In the genomic region with DNA sequence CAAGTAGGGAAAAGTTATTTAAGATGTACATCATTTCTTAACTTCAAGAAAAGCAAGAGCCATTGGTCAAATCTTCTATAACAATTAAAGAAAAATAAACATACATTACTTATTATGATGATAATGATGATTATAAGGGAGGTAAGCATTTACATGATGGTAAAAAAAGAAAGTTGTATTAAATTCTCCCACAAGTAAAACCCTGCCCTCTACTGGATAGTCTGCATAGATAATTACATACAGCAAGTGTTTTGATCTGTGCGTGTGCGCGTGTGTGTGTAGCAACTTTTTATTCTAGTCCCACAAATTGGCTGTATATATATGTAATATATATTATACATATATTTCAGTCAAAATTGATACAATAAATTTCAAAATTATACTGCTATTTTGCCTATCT, we compare ENCODE assay signal across 8 cellular contexts. TPM values are rescaled to one million over a fixed set of nuclear protein-coding genes. Genes with fewer than 3 reads are reported as not detected.
DNase-seq lines count a peak whose midpoint lies in the region; ATAC-seq and TF ChIP-seq lines count a peak whose summit lies in the region.
"Not testable (repeated sequence)": the region's sequence is repeated elsewhere in the genome, so short reads cannot be mapped to it uniquely, and the experiment has no call there.

No MANE protein-coding gene starts in this region.

- not testable (repeated sequence) for H3K27ac Mint-ChIP-seq in HFFc6

- H3K4me3 ChIP-seq in OCI-LY7 (ENCODE audit: low read depth, low read length, poor library complexity, severe bottlenecking); astrocyte of the spinal cord (ENCODE audit: low read depth, low read length); cardiac muscle cell; right lobe of liver; transverse colon: not testable (repeated sequence)

- H3K4me3 Mint-ChIP-seq in HFFc6, result not testable (repeated sequence)

- not testable (repeated sequence) for H3K27me3 Mint-ChIP-seq in HFFc6 (ENCODE audit: insufficient read depth)

- not testable (repeated sequence) for H3K79me2 ChIP-seq in OCI-LY7 (ENCODE audit: insufficient read depth, low read depth, low read length)

- H3K27me3 ChIP-seq in cardiac muscle cell, right lobe of liver, transverse colon: not testable (repeated sequence)

- H3K36me3 Mint-ChIP-seq in HFFc6 (ENCODE audit: low read depth), result not testable (repeated sequence)

- ATAC-seq in right lobe of liver, result peak in 3 of 4 donors; percentile 29 to 59 (median 47)

- H3K27ac ChIP-seq in 22Rv1; OCI-LY7 (ENCODE audit: low read depth, low read length, poor library complexity, severe bottlenecking); cardiac muscle cell; right lobe of liver; transverse colon: not testable (repeated sequence)

- not testable (repeated sequence) for H3K9me3 ChIP-seq in OCI-LY7 (ENCODE audit: low read length); cardiac muscle cell (ENCODE audit: low read depth); right lobe of liver; transverse colon

- in situ Hi-C loops in astrocyte of the spinal cord (cut with HindIII; ENCODE audit: low sequenced_read_pairs); transverse colon (cut with MboI; ENCODE audit: low pct_ligation_motif_present in 1 of 4, low pct_unique_long_range_greater_than_20kb in 1 of 4, low sequenced_read_pairs in 3 of 4): not testable (repeated sequence)

- H3K36me3 ChIP-seq in OCI-LY7 (ENCODE audit: insufficient read depth, low read length); cardiac muscle cell; right lobe of liver; transverse colon: not testable (repeated sequence)

- not testable (repeated sequence) for H3K9me2 ChIP-seq in OCI-LY7 (ENCODE audit: insufficient read depth, low read length)

- WGBS in right lobe of liver (ENCODE audit: insufficient coverage, low coverage, low lambda C conversion rate, missing lambda C conversion rate), result 68% methylated on average over 3 of the region's 3 CpGs
- 96% methylated on average over 3 of the region's 3 CpGs; no CpG with 5 or more reads in 1 of the 2 donors for WGBS in transverse colon (ENCODE audit: low coverage in 1 of 2), 2 donors

- TF ChIP-seq CTCF in 22Rv1 (IDR thresholded peaks at IDR 0.05) (peak; percentile 44), HFFc6 (IDR thresholded peaks at IDR 0.05) (peak; percentile 73), OCI-LY7 (conservative IDR thresholded peaks at IDR 0.05; ENCODE audit: low read length) (peak; percentile 39; the same call in 1 of the 2 replicates), astrocyte of the spinal cord (IDR thresholded peaks at IDR 0.05; ENCODE audit: low read depth, low read length) (peak; percentile 4), cardiac muscle cell (IDR thresholded peaks at IDR 0.05; ENCODE audit: low read depth, low read length) (peak; percentile 14), right lobe of liver (IDR thresholded peaks at IDR 0.05) (peak in 3 of 4 donors; percentile 24 to 34 (median 32)), transverse colon (IDR thresholded peaks at IDR 0.05) (peak in 3 of 5 experiments; percentile 10 to 26 (median 15))

- POLR2A ChIA-PET in OCI-LY7 (lab: Charles Lee), result not testable (repeated sequence)

- TF ChIP-seq EP300 in transverse colon (IDR thresholded peaks at IDR 0.05; ENCODE audit: low read depth), result not testable (repeated sequence)

- H3K4me1 Mint-ChIP-seq in HFFc6 (ENCODE audit: low read depth), result not testable (repeated sequence)

- CTCF ChIA-PET in OCI-LY7 (lab: Charles Lee; ENCODE audit: unreplicated experiment), result not testable (repeated sequence)

- not testable (repeated sequence) for H3K9me3 Mint-ChIP-seq in HFFc6

- intact Hi-C loops in OCI-LY7 (cut with micrococcal nuclease; ENCODE audit: unreplicated experiment); right lobe of liver (cut with DNase I); transverse colon (cut with DNase I; ENCODE audit: low total_unique reads): not testable (repeated sequence)

- not testable (repeated sequence) for H2AFZ ChIP-seq in OCI-LY7 (ENCODE audit: low read length)

- DNase-seq in HFFc6 (peak; percentile 14), erythroblast (lab: John Stamatoyannopoulos, UW) (peak; percentile 41 to 50)
- DNase-seq in OCI-LY7 (ENCODE audit: low spot score); astrocyte of the spinal cord (ENCODE audit: low read depth, low spot score); cardiac muscle cell (ENCODE audit: low read depth in 1 of 2, low spot score in 1 of 2); right lobe of liver; transverse colon: not testable (repeated sequence)

- not testable (repeated sequence) for H4K20me1 ChIP-seq in OCI-LY7 (ENCODE audit: insufficient read depth, low read length)

- H3K4me2 ChIP-seq in OCI-LY7 (ENCODE audit: low read length), result not testable (repeated sequence)

- not testable (repeated sequence) for TF ChIP-seq POLR2A in erythroblast (IDR thresholded peaks at IDR 0.05; ENCODE audit: low read length); right lobe of liver (IDR thresholded peaks at IDR 0.05); transverse colon (IDR thresholded peaks at IDR 0.05)

- H3K4me1 ChIP-seq in OCI-LY7 (ENCODE audit: insufficient read depth, low read length, poor library complexity, severe bottlenecking); cardiac muscle cell (ENCODE audit: low read depth); right lobe of liver; transverse colon: not testable (repeated sequence)

- BruUV-seq in OCI-LY7 (replicated peaks; lab: Mats Ljungman, UMichigan), result not testable (repeated sequence)

RNA-seq across cellular contexts. Expression of a gene that starts 51.4 kb away (rescaled TPM):
- 10 to 100 TPM; 89.2 to 99.3 (median 96.4) TPM for total RNA-seq in HFFc6 (2021; fragmentation: NEBNext Ultra II Directional; extraction: Animal tissue kit (Norgen Biotek cat#: 25700))
- 50.5 and 50.6 TPM in 2 replicates for total RNA-seq in OCI-LY7 (2014; rRNA removed; shearing (Covaris generic))
- 51.7 and 59.1 TPM in 2 replicates for total RNA-seq in OCI-LY7 (2022)
- 92.6 and 96.2 TPM in 2 replicates for total RNA-seq in cardiac muscle cell
- polyA plus RNA-seq in cardiac muscle cell, result 140 and 150 TPM in 2 replicates
- 10 to 100 TPM; 22.2 to 65.7 (median 30.3) TPM for total RNA-seq in right lobe of liver
- total RNA-seq in transverse colon, result 10 to 100 TPM; 17.2 to 52.6 (median 35.9) TPM

Comparison
In these comparisons a context has a peak if more than half of its experiments do, and no peak if none do; other contexts are left out.
1. CTCF ChIP-seq: peak in every context shown above with its lines; median percentile 73 in HFFc6; 44 in 22Rv1; 39 in OCI-LY7; 32 in right lobe of liver; 15 in transverse colon; 14 in cardiac muscle cell; 4 in astrocyte of the spinal cord.